Comparison of ENCODE assay signal across 1 cellular context in the genomic region with DNA sequence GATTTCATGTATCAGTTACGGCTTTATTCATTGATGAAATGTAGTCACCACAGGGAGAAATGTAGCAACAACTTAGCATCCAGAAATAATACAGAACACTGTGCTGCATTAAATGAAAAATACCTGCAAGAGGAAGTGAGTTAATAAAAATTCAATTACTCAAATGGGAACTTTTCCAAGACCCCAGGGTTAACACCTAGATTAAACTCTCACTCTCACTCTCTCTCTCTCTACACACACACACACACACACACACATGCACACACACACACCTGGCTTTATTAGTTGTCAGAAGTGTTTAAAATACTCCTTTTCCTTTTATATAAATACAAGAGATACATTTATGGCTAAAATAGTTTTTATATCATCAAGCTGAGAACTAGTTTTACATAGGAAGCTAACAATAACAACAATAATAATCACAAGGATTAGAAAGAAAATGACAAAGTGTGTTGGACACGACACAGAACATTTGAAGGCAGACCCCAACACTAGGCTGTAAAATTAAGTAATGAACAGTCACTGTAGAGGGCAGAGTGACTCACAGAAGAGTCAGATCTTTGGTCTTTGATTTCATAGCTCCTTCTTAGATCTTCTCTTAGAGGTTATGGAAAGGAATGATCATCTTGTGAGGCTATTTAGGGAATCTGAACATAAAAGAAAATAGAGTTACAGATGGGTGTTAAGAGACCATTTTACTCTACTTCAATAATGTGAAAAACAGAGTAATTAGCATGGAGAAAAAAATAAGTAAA.
TF ChIP-seq lines count a peak whose summit lies in the region.

No MANE protein-coding gene starts in this region.

TF ChIP-seq in SK-N-SH treated with all-trans-retinoic acid at 6 μM for 48 hours, 23 proteins besides CTCF, POLR2A, EP300 and RAD21:
- no peak for TF ChIP-seq TSHZ2 (CRISPR knock-in tag; IDR thresholded peaks at IDR 0.05)
- TF ChIP-seq, protein P1, sequence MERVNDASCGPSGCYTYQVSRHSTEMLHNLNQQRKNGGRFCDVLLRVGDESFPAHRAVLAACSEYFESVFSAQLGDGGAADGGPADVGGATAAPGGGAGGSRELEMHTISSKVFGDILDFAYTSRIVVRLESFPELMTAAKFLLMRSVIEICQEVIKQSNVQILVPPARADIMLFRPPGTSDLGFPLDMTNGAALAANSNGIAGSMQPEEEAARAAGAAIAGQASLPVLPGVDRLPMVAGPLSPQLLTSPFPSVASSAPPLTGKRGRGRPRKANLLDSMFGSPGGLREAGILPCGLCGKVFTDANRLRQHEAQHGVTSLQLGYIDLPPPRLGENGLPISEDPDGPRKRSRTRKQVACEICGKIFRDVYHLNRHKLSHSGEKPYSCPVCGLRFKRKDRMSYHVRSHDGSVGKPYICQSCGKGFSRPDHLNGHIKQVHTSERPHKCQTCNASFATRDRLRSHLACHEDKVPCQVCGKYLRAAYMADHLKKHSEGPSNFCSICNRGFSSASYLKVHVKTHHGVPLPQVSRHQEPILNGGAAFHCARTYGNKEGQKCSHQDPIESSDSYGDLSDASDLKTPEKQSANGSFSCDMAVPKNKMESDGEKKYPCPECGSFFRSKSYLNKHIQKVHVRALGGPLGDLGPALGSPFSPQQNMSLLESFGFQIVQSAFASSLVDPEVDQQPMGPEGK (CRISPR knock-in tag; IDR thresholded peaks at IDR 0.05; ENCODE audit: borderline replicate concordance): no peak
- TF ChIP-seq CSDC2 (CRISPR knock-in tag; IDR thresholded peaks at IDR 0.05): no peak
- no peak for TF ChIP-seq ZFP30 (CRISPR knock-in tag; IDR thresholded peaks at IDR 0.05)
- no peak for TF ChIP-seq ARNTL (CRISPR knock-in tag; IDR thresholded peaks at IDR 0.05; ENCODE audit: borderline replicate concordance, low read depth)
- no peak for TF ChIP-seq OSR1 (CRISPR knock-in tag; IDR thresholded peaks at IDR 0.05)
- no peak for TF ChIP-seq ZNF565 (CRISPR knock-in tag; conservative IDR thresholded peaks at IDR 0.05; ENCODE audit: low read depth)
- no peak for TF ChIP-seq ZNF70 (CRISPR knock-in tag; IDR thresholded peaks at IDR 0.05)
- no peak for TF ChIP-seq CREB5 (CRISPR knock-in tag; IDR thresholded peaks at IDR 0.05; ENCODE audit: low read depth)
- no peak for TF ChIP-seq ZC3H10 (CRISPR knock-in tag; IDR thresholded peaks at IDR 0.05)
- no peak for TF ChIP-seq ZNF8 (CRISPR knock-in tag; IDR thresholded peaks at IDR 0.05)
- no peak for TF ChIP-seq ISL1 (CRISPR knock-in tag; IDR thresholded peaks at IDR 0.05)
TF ChIP-seq in SK-N-SH treated with all-trans-retinoic acid at 6 μM for 48 hours: peak in this region for 0.
